13 cellular contexts compared by ENCODE assay signal in the genomic region with DNA sequence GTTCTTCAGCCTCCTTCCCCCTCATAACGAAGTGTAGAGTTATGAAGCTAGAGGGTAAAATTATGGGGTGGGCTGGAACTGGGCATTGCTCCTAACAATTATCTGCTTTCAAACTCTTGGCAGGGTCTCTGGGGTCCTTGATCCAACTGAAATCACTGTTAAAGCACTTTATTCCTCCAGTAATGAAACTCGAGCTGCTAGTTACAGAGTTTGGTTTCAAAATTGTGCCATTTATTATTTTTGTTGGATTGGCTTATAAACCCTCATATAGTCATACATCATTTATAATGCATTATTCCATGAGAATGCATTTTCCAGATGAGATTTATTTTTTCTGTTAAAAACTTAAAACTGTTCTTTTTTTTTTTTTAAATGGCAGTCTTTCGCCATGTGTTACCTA.
DNase-seq lines count a peak whose midpoint lies in the region; ATAC-seq, FAIRE-seq and TF ChIP-seq lines count a peak whose summit lies in the region.
"Had no signal": no experiment of that assay in that cellular context is flagged by ENCODE, and none has a peak within 500 bp of the region (broad histone marks: within the 10 kb centered on the region; RNA-seq: fewer than 3 reads in every experiment).

No MANE protein-coding gene starts in this region.

- peaks cover 7% of the 10 kb centered on the region for H3K79me1 ChIP-seq in mesenchymal stem cell (replicated peaks; ENCODE audit: low read length, poor library complexity, severe bottlenecking)

- H4K20me1 ChIP-seq in astrocyte (ENCODE audit: insufficient read depth, low read length) = no peaks in the 10 kb centered on the region

- no peak overlapping the region for H3K23ac ChIP-seq in mesenchymal stem cell (ENCODE audit: low read length in 2 of 2)

- H2AK5ac ChIP-seq in mesenchymal stem cell (ENCODE audit: low read length, severe bottlenecking) = peak overlapping the region; percentile 72

- H3K9me3 ChIP-seq in astrocyte (ENCODE audit: insufficient read depth, low read depth, low read length) = no peaks in the 10 kb centered on the region
- H3K9me3 ChIP-seq in mesenchymal stem cell (ENCODE audit: control insufficient read depth, low read length) = no peaks in the 10 kb centered on the region
- H3K9me3 ChIP-seq in tibial artery = no peaks in the 10 kb centered on the region

- H3K27ac ChIP-seq in astrocyte (ENCODE audit: low read depth, low read length) = peak overlapping the region; percentile 100
- peak overlapping the region; percentile 99 for H3K27ac ChIP-seq in mesenchymal stem cell (ENCODE audit: low read length, poor library complexity, severe bottlenecking)
- H3K27ac ChIP-seq in tibial artery = peak overlapping the region; percentile 79 to 83
- H3K27ac ChIP-seq: C4-2B had no signal

- H2BK120ac ChIP-seq in mesenchymal stem cell (ENCODE audit: low read depth, low read length) = no peak overlapping the region

- peak overlapping the region; percentile 86 for H3K27ac Mint-ChIP-seq in activated naive CD4-positive, alpha-beta T cell treated with anti-CD3 and anti-CD28 coated beads for 36 hours
- H3K27ac Mint-ChIP-seq in astrocyte (ENCODE audit: unreplicated experiment) = peak overlapping the region; percentile 100

- H3K4ac ChIP-seq in mesenchymal stem cell (ENCODE audit: low read depth in 1 of 2, low read length in 2 of 2) = no peak overlapping the region

- CTCF ChIA-PET in activated naive CD4-positive, alpha-beta T cell treated with anti-CD3 and anti-CD28 coated beads for 36 hours (lab: Charles Lee) = interaction anchor here (0.8 to 4.7 kb wide), 4 partner anchors 30 to 36 kb away, joined by 3 to 27 read pairs (median 6); no protein-coding TSS in a partner anchor

- H3K27me3 Mint-ChIP-seq in activated naive CD4-positive, alpha-beta T cell treated with anti-CD3 and anti-CD28 coated beads for 36 hours (ENCODE audit: low read depth) = peaks cover 2% of the 10 kb centered on the region
- H3K27me3 Mint-ChIP-seq in astrocyte (ENCODE audit: low read depth, unreplicated experiment) = peaks cover under 1% of the 10 kb centered on the region

- peaks cover 69% of the 10 kb centered on the region for H3K4me1 ChIP-seq in astrocyte (ENCODE audit: insufficient read depth, low read length)
- H3K4me1 ChIP-seq in mesenchymal stem cell (ENCODE audit: control insufficient read depth, insufficient read depth, low read depth, low read length) = peaks cover 38% of the 10 kb centered on the region
- peaks cover 4 to 73% (median 57%) of the 10 kb centered on the region in 4 donors for H3K4me1 ChIP-seq in tibial artery

- TF ChIP-seq CTCF in astrocyte (IDR thresholded peaks at IDR 0.05; ENCODE audit: insufficient read depth, low read depth, low read length) (no peak), tibial artery (IDR thresholded peaks at IDR 0.05) (no peak)

- H2BK15ac ChIP-seq in mesenchymal stem cell (ENCODE audit: low read depth, poor library complexity, severe bottlenecking) = no peak overlapping the region

- peak overlapping the region; percentile 80 for H3K4me2 ChIP-seq in astrocyte (ENCODE audit: low read length)
- no peak overlapping the region for H3K4me2 ChIP-seq in mesenchymal stem cell (ENCODE audit: low read length, poor library complexity, severe bottlenecking)

- peak overlapping the region in 1 of 2 experiments; percentile 72 for H3K18ac ChIP-seq in mesenchymal stem cell (ENCODE audit: low read depth in 1 of 2, low read length in 2 of 2)

- H3K4me3 ChIP-seq in astrocyte (ENCODE audit: insufficient read depth, low read depth, low read length) (no peak overlapping the region), mesenchymal stem cell (ENCODE audit: insufficient read depth in 1 of 2, low read depth in 1 of 2, low read length in 2 of 2) (no peak overlapping the region), tibial artery (no peak overlapping the region)

- no peak for ATAC-seq in GM21447 (IDR thresholded peaks at IDR 0.05; ENCODE audit: unreplicated experiment)
- ATAC-seq: naive thymus-derived CD4-positive, alpha-beta T cell had no signal

- DNase-seq in activated naive CD4-positive, alpha-beta T cell treated with anti-CD3 and anti-CD28 coated beads for 36 hours = no peak
- DNase-seq in activated naive CD4-positive, alpha-beta T cell treated with Interleukin-2 at 50 U/mL for 16 hours = no peak
- DNase-seq in astrocyte (ENCODE audit: low read depth) (no peak), mesenchymal stem cell (no peak), tibial artery (no peak), NCI-H510A treated with DMSO at 0.1 percent for 48 hours (lab: John Stamatoyannopoulos, UW) (no peak), GF-D8 (lab: John Stamatoyannopoulos, UW) (no peak)
- DNase-seq: activated CD8-positive, alpha-beta memory T cell treated with anti-CD3 and anti-CD28 coated beads, Interleukin-2, amount 50 U/mL, for 4 hours; hypothalamus; NCI-H2107 had no signal

- peaks cover 41% of the 10 kb centered on the region for H3K4me1 Mint-ChIP-seq in activated naive CD4-positive, alpha-beta T cell treated with anti-CD3 and anti-CD28 coated beads for 36 hours (ENCODE audit: low read depth)
- peaks cover 63% of the 10 kb centered on the region for H3K4me1 Mint-ChIP-seq in astrocyte (ENCODE audit: low read depth, unreplicated experiment)

- H2AFZ ChIP-seq in astrocyte (ENCODE audit: low read depth, low read length) (no peak overlapping the region), mesenchymal stem cell (ENCODE audit: low read depth, low read length) (no peak overlapping the region)

- H3K27me3 ChIP-seq in astrocyte (ENCODE audit: insufficient read depth, low read length) = no peaks in the 10 kb centered on the region
- no peaks in the 10 kb centered on the region for H3K27me3 ChIP-seq in mesenchymal stem cell (ENCODE audit: control insufficient read depth in 1 of 2, insufficient read depth in 1 of 2, low read length in 2 of 2)
- H3K27me3 ChIP-seq in tibial artery = no peaks in the 10 kb centered on the region

- H3K9me3 Mint-ChIP-seq in activated naive CD4-positive, alpha-beta T cell treated with anti-CD3 and anti-CD28 coated beads for 36 hours = no peaks in the 10 kb centered on the region
- H3K9me3 Mint-ChIP-seq in astrocyte (ENCODE audit: unreplicated experiment) = no peaks in the 10 kb centered on the region
- H3K9me3 Mint-ChIP-seq: naive thymus-derived CD4-positive, alpha-beta T cell had no signal

- H3K9ac ChIP-seq in astrocyte (ENCODE audit: low read length) = peak overlapping the region; percentile 96
- H3K9ac ChIP-seq in mesenchymal stem cell (ENCODE audit: low read length) = peak overlapping the region; percentile 93

- no CpG with 5 or more reads among the region's 3 CpGs for WGBS in mesenchymal stem cell

- H3K4me3 Mint-ChIP-seq in activated naive CD4-positive, alpha-beta T cell treated with anti-CD3 and anti-CD28 coated beads for 36 hours = no peak overlapping the region
- H3K4me3 Mint-ChIP-seq in astrocyte (ENCODE audit: unreplicated experiment) = no peak overlapping the region

- no peak for FAIRE-seq in astrocyte (lab: Jason Lieb, UNC)

- intact Hi-C loops in activated naive CD4-positive, alpha-beta T cell treated with anti-CD3 and anti-CD28 coated beads for 36 hours (cut with micrococcal nuclease) = loop anchor here (2.0 kb wide), 1 partner anchor 105 kb away; no protein-coding TSS in a partner anchor
- intact Hi-C loops in tibial artery (cut with DNase I; ENCODE audit: low total_unique reads) = no loop called here

- H3K36me3 Mint-ChIP-seq in activated naive CD4-positive, alpha-beta T cell treated with anti-CD3 and anti-CD28 coated beads for 36 hours (ENCODE audit: low read depth) = no peaks in the 10 kb centered on the region
- peaks cover under 1% of the 10 kb centered on the region for H3K36me3 Mint-ChIP-seq in astrocyte (ENCODE audit: low read depth, unreplicated experiment)
- H3K36me3 Mint-ChIP-seq: naive thymus-derived CD4-positive, alpha-beta T cell had no signal

- no peak overlapping the region for H4K91ac ChIP-seq in mesenchymal stem cell (ENCODE audit: low read length)

- H2BK12ac ChIP-seq in mesenchymal stem cell (ENCODE audit: low read length in 2 of 2) = no peak overlapping the region

- no peak overlapping the region for H4K8ac ChIP-seq in mesenchymal stem cell (ENCODE audit: low read length)

- no peak overlapping the region for H3K14ac ChIP-seq in mesenchymal stem cell (ENCODE audit: low read length in 2 of 2)

- no peaks in the 10 kb centered on the region for H3K36me3 ChIP-seq in astrocyte (ENCODE audit: insufficient read depth, low read length)
- H3K36me3 ChIP-seq in mesenchymal stem cell (ENCODE audit: control insufficient read depth in 1 of 2, insufficient read depth in 2 of 2, low read depth in 1 of 2, low read length in 2 of 2) = no peaks in the 10 kb centered on the region
- no peaks in the 10 kb centered on the region for H3K36me3 ChIP-seq in tibial artery

- peak overlapping the region; percentile 63 for H2BK5ac ChIP-seq in mesenchymal stem cell (ENCODE audit: low read depth, low read length, poor library complexity, severe bottlenecking)

- peaks cover 7% of the 10 kb centered on the region for H3K79me2 ChIP-seq in astrocyte (ENCODE audit: insufficient read depth, low read length)
